Comparison of ENCODE assay signal across 9 cellular contexts in the genomic region with DNA sequence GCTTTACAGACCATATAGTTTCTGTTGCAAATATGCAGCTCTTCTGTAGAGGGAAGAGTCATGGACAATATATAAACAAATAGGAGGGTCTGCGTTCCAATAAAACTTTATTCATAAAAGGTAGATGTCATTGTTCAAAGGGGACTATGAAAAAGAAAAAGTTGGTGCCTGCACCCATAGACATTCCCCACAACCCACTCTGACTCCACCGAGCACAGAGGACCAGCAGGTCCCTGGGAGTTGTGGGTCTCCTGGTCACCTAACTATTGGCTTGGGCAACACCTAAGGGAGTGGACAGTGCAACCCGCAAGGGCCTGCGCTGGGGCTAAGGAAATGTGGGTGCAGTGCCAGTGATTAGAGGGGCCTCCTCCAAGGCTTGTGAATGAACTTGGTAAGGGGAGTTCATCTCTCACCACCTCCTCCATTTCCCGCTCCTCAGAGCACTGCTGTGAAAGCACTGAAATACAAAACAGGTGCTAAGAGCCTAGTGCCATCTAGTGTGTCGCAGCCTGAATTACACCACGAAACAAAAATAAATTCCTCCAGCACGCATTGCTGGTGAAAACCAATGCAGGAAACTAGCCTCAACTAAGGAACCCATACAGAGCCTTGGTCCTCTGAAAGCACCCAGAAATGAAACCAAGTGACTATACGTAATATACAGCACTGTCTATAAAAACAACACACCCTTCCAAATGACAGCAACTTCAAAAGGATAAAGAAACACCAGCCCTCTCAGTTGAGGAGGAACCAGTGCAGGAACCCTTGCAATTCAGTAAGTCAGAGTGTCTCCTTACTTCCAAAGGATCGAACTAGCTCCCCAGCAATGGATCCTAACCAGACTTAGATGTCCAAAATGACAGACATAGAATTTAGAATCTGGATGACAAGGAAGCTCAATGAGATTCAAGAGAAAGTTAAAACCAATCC.
DNase-seq lines count a peak whose midpoint lies in the region; ATAC-seq and TF ChIP-seq lines count a peak whose summit lies in the region.
"Had no signal": no experiment of that assay in that cellular context is flagged by ENCODE, and none has a peak within 500 bp of the region (broad histone marks: within the 10 kb centered on the region; RNA-seq: fewer than 3 reads in every experiment).

No MANE protein-coding gene starts in this region.

- POLR2A ChIA-PET in MCF 10A (lab: Yijun Ruan, JAX), result no interaction called here

- no peaks in the 10 kb centered on the region for H3K9me3 Mint-ChIP-seq in MCF 10A (ENCODE audit: unreplicated experiment)

- ATAC-seq in HG03039 (IDR thresholded peaks at IDR 0.05; ENCODE audit: unreplicated experiment), result no peak
- no peak for ATAC-seq in GM18511 (IDR thresholded peaks at IDR 0.05; ENCODE audit: unreplicated experiment)

- TF ChIP-seq POLR2A in breast epithelium (IDR thresholded peaks at IDR 0.05), result no peak

- no peak overlapping the region for H3K27ac ChIP-seq in breast epithelium

- intact Hi-C loops in MCF 10A (cut with micrococcal nuclease) (loop anchor here (2.0 to 10.0 kb wide), 2 partner anchors 49 to 187 kb away; no protein-coding TSS in a partner anchor), breast epithelium (cut with DNase I; ENCODE audit: low total_unique reads) (no loop called here)

- no peaks in the 10 kb centered on the region for H3K36me3 ChIP-seq in breast epithelium

- TF ChIP-seq CTCF in MCF 10A (IDR thresholded peaks at IDR 0.05; ENCODE audit: unreplicated experiment) (peak; percentile 40), breast epithelium (IDR thresholded peaks at IDR 0.05) (no peak), foreskin fibroblast (IDR thresholded peaks at IDR 0.05; ENCODE audit: low read depth, low read length) (peak; percentile 54)

- CTCF ChIA-PET in MCF 10A (lab: Yijun Ruan, JAX), result interaction anchor here (0.5 to 2.5 kb wide), 21 partner anchors 9 to 1659 kb away, joined by 3 to 30 read pairs (median 3); no protein-coding TSS in a partner anchor

- H3K4me3 Mint-ChIP-seq in MCF 10A (ENCODE audit: unreplicated experiment), result no peak overlapping the region
- H3K4me3 Mint-ChIP-seq: activated naive CD8-positive, alpha-beta T cell had no signal

- no peak overlapping the region for H3K4me3 ChIP-seq in breast epithelium
- H3K4me3 ChIP-seq in foreskin fibroblast (ENCODE audit: low read depth in 1 of 2, low read length in 2 of 2), result no peak overlapping the region

- no peaks in the 10 kb centered on the region for H3K4me1 Mint-ChIP-seq in MCF 10A (ENCODE audit: insufficient read depth, unreplicated experiment)

- H3K27me3 Mint-ChIP-seq in MCF 10A (ENCODE audit: insufficient read depth, unreplicated experiment), result peaks cover 39% of the 10 kb centered on the region
- H3K27me3 Mint-ChIP-seq: activated naive CD8-positive, alpha-beta T cell had no signal

- no peak overlapping the region for H3K27ac Mint-ChIP-seq in MCF 10A (ENCODE audit: low read depth, unreplicated experiment)
- H3K27ac Mint-ChIP-seq: activated naive CD8-positive, alpha-beta T cell had no signal

- H3K36me3 Mint-ChIP-seq in MCF 10A (ENCODE audit: insufficient read depth, unreplicated experiment), result no peaks in the 10 kb centered on the region

- no peaks in the 10 kb centered on the region for H3K4me1 ChIP-seq in breast epithelium

- H3K9me3 ChIP-seq in breast epithelium, result peaks cover 0 to 4% of the 10 kb centered on the region in 2 donors

- in situ Hi-C loops in SK-MEL-5 (cut with HindIII; ENCODE audit: low pct_unique_long_range_greater_than_20kb, low sequenced_read_pairs), result no loop called here

- peak; percentile 49 for DNase-seq in MCF 10A (ENCODE audit: unreplicated experiment)
- DNase-seq in breast epithelium (ENCODE audit: low spot score in 2 of 2), result no peak
- DNase-seq in HT-29 (ENCODE audit: low spot score), result peak; percentile 41
- peak; percentile 70 for DNase-seq in SK-MEL-5 (ENCODE audit: low read depth, low spot score)
- DNase-seq in foreskin fibroblast, result peak; percentile 4 to 49
- no peak for DNase-seq in epidermal melanocyte (ENCODE audit: insufficient read length, low spot score)

- BruUV-seq in MCF 10A (replicated peaks; lab: Mats Ljungman, UMichigan), result no TSS peak

- H3K27me3 ChIP-seq in breast epithelium, result no peaks in the 10 kb centered on the region

Comparison
In these comparisons a context has a peak if more than half of its experiments do, and no peak if none do; other contexts are left out.
1. DNase-seq: peak in MCF 10A (single experiment), HT-29 (single experiment), SK-MEL-5 (single experiment) and foreskin fibroblast (2 of 2); none in breast epithelium (0 of 2) and epidermal melanocyte (single experiment).
2. CTCF ChIP-seq: peak in MCF 10A (single experiment) and foreskin fibroblast (single experiment); none in breast epithelium (0 of 3).